8 cellular contexts compared by ENCODE assay signal in the genomic region with DNA sequence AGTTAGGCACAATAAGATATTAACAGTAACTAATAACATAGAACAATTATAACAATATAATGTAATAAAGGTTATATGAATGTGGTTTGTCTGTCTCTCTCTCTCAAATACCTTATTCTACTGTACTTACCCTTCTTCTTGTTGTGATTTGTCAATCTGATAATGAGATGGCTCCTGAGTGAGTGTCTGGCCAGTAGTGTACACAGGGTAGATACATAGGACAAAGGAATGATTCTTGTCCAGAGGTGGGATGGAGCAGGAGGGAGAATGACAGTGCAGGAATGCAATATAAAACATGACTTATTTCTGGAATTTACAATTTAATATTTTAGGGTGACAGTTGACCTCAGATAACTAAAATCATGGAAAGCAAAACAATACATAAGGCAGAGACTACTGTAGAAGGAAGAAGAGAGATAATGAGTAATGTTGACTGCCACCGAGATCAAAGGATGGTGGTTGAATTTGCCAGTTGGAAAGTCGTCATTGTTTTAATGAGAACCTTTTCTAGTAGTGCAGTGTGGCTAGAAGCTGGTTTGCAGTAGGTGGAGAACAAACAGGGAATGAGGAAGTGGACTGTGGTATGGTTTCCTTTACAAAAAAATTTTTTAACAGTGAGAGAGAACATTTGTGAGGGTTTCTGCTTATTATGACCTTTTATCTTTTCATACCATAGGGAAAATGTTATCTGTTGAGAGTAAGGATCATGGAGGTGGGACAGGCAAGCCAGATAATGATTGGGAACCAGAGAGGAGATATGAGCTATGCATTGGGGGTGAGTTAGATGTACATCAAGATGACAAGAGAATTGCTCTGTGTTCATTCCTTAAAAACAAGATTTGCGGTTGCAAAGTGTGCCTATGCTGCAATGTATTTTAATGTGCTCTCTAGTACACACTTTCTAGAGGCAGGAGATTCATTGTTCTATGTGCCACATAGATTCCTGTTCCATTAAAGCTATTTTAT.
DNase-seq lines count a peak whose midpoint lies in the region; ATAC-seq, FAIRE-seq and TF ChIP-seq lines count a peak whose summit lies in the region.
"Had no signal": no experiment of that assay in that cellular context is flagged by ENCODE, and none has a peak within 500 bp of the region (broad histone marks: within the 10 kb centered on the region; RNA-seq: fewer than 3 reads in every experiment).

No MANE protein-coding gene starts in this region.

- H3K56ac ChIP-seq in H9 (ENCODE audit: insufficient read length, low read depth, low read length), result no peak overlapping the region

- no peak overlapping the region for H2BK20ac ChIP-seq in H9 (ENCODE audit: low read depth, low read length, poor library complexity, severe bottlenecking)

- H3K4me1 Mint-ChIP-seq in CD4-positive, alpha-beta memory T cell, result peaks cover 9 to 13% (median 11%) of the 10 kb centered on the region in 4 donors
- no peaks in the 10 kb centered on the region for H3K4me1 Mint-ChIP-seq in H9

- H3T11ph ChIP-seq in H9 (ENCODE audit: low read length), result no peak overlapping the region

- no peak overlapping the region for H3K27ac ChIP-seq in CD4-positive, alpha-beta memory T cell (ENCODE audit: low read depth, low read length)
- peak overlapping the region; percentile 63 for H3K27ac ChIP-seq in SJSA1
- peak overlapping the region; percentile 16 for H3K27ac ChIP-seq in epithelial cell of prostate
- H3K27ac ChIP-seq in H9 (ENCODE audit: insufficient read length, low read depth, low read length), result no peak overlapping the region

- H3K4me1 ChIP-seq in CD4-positive, alpha-beta memory T cell (ENCODE audit: insufficient read depth, low read length), result peaks cover 16% of the 10 kb centered on the region
- H3K4me1 ChIP-seq in SJSA1 (replicated peaks) (peaks cover 10% of the 10 kb centered on the region), H9 (ENCODE audit: insufficient read depth, low read length) (no peaks in the 10 kb centered on the region)

- H3K36me3 ChIP-seq in CD4-positive, alpha-beta memory T cell (ENCODE audit: insufficient read depth, low read length), result no peaks in the 10 kb centered on the region
- H3K36me3 ChIP-seq in SJSA1, result no peaks in the 10 kb centered on the region

- no peak overlapping the region for H3K9ac ChIP-seq in H9 (ENCODE audit: extremely low read depth, insufficient read length, low read length)

- peak overlapping the region in 3 of 8 donors; percentile 4 to 20 (median 9) for H3K4me3 Mint-ChIP-seq in CD4-positive, alpha-beta memory T cell
- no peak overlapping the region for H3K4me3 Mint-ChIP-seq in H9

- no peak overlapping the region for H2BK5ac ChIP-seq in H9 (ENCODE audit: insufficient read length, low read length)

- no peak overlapping the region for H4K91ac ChIP-seq in H9 (ENCODE audit: insufficient read length, low read depth, low read length)

- no peak overlapping the region for H2AK5ac ChIP-seq in H9 (ENCODE audit: insufficient read length, low read length)

- no peak overlapping the region for H2AFZ ChIP-seq in H9 (ENCODE audit: low read length)

- WGBS in H9 (ENCODE audit: extremely low coverage, insufficient read length, low lambda C conversion rate), result no CpG with 5 or more reads among the region's 3 CpGs

- no peak overlapping the region for H3K23ac ChIP-seq in H9 (ENCODE audit: insufficient read length, low read depth, low read length)

- no peaks in the 10 kb centered on the region for H3K9me3 ChIP-seq in CD4-positive, alpha-beta memory T cell (ENCODE audit: control insufficient read depth in 1 of 2, low read length in 2 of 2)
- no peaks in the 10 kb centered on the region for H3K9me3 ChIP-seq in SJSA1 (replicated peaks)
- H3K9me3 ChIP-seq in H9 (ENCODE audit: control insufficient read depth, low read depth, low read length), result no peaks in the 10 kb centered on the region

- no peak for TF ChIP-seq CTCF in H9 (conservative IDR thresholded peaks at IDR 0.05)

- H3K4me3 ChIP-seq in CD4-positive, alpha-beta memory T cell (ENCODE audit: low read length in 2 of 2), result no peak overlapping the region
- H3K4me3 ChIP-seq in SJSA1, result no peak overlapping the region

- no peaks in the 10 kb centered on the region for H3K27me3 ChIP-seq in CD4-positive, alpha-beta memory T cell (ENCODE audit: insufficient read depth, low read length)
- H3K27me3 ChIP-seq in SJSA1 (replicated peaks), result no peaks in the 10 kb centered on the region
- no peaks in the 10 kb centered on the region for H3K27me3 ChIP-seq in H9 (ENCODE audit: insufficient read depth, low read length)

- no peak overlapping the region for H2BK15ac ChIP-seq in H9 (ENCODE audit: low read depth, low read length)

- no peak overlapping the region for H2BK12ac ChIP-seq in H9 (ENCODE audit: insufficient read length, low read depth, low read length)

- no peak overlapping the region for H4K5ac ChIP-seq in H9 (ENCODE audit: insufficient read length, low read depth, low read length)

- H3K27ac Mint-ChIP-seq in CD4-positive, alpha-beta memory T cell, result peak overlapping the region in 5 of 7 donors; percentile 3 to 78 (median 31)
- H3K27ac Mint-ChIP-seq in H9, result no peak overlapping the region

- POLR2A ChIA-PET in CD4-positive, alpha-beta memory T cell (lab: Charles Lee; ENCODE audit: partially characterized antibody), result no interaction called here

- H3K4ac ChIP-seq in H9 (ENCODE audit: low read depth, low read length), result no peak overlapping the region

- no peak overlapping the region for H2BK120ac ChIP-seq in H9 (ENCODE audit: low read depth, low read length, poor library complexity, severe bottlenecking)

- peak; percentile 74 for ATAC-seq in GM19351 (IDR thresholded peaks at IDR 0.05; ENCODE audit: unreplicated experiment)

- intact Hi-C loops in CD4-positive, alpha-beta memory T cell (cut with micrococcal nuclease), result no loop called here

- DNase-seq in CD4-positive, alpha-beta memory T cell, result peak; percentile 52 to 69 (median 60)
- DNase-seq in SJSA1 (ENCODE audit: low read depth in 1 of 2, low spot score in 2 of 2), result peak in 1 of 2 experiments; percentile 43
- peak; percentile 41 for DNase-seq in epithelial cell of prostate (ENCODE audit: low read depth, low spot score)
- no peak for DNase-seq in stimulated activated CD8-positive, alpha-beta memory T cell treated with anti-CD3 and anti-CD28 coated beads, Interleukin-4, amount 100 ng/mL, for 48 hours
- DNase-seq in H9, result no peak
- DNase-seq in RCC 7860 (ENCODE audit: low spot score), result no peak

- CTCF ChIA-PET in CD4-positive, alpha-beta memory T cell (lab: Charles Lee; ENCODE audit: partially characterized antibody), result no interaction called here

- FAIRE-seq in RCC 7860 (lab: Jason Lieb, UNC), result no peak
- FAIRE-seq: G401.6 had no signal

- no peak overlapping the region for H4K8ac ChIP-seq in H9 (replicated peaks; ENCODE audit: insufficient read length, low read depth, low read length)

- no peaks in the 10 kb centered on the region for H3K23me2 ChIP-seq in H9 (ENCODE audit: insufficient read length, low read depth, low read length, poor library complexity, severe bottlenecking)

- H3K79me1 ChIP-seq in H9 (ENCODE audit: insufficient read depth, low read depth, low read length, poor library complexity, severe bottlenecking), result no peaks in the 10 kb centered on the region

- H3K36me3 Mint-ChIP-seq in CD4-positive, alpha-beta memory T cell, result no peaks in the 10 kb centered on the region
- H3K36me3 Mint-ChIP-seq in H9 (ENCODE audit: insufficient read depth in 1 of 3, low read depth in 3 of 3), result no peaks in the 10 kb centered on the region

- no peaks in the 10 kb centered on the region for H3K27me3 Mint-ChIP-seq in CD4-positive, alpha-beta memory T cell
- no peaks in the 10 kb centered on the region for H3K27me3 Mint-ChIP-seq in H9 (ENCODE audit: low read depth)

- no peaks in the 10 kb centered on the region for H3K9me3 Mint-ChIP-seq in CD4-positive, alpha-beta memory T cell
- no peaks in the 10 kb centered on the region for H3K9me3 Mint-ChIP-seq in H9

- H3K18ac ChIP-seq in H9 (ENCODE audit: insufficient read length, low read depth, low read length), result no peak overlapping the region

- H3K4me2 ChIP-seq in H9 (ENCODE audit: insufficient read depth, insufficient read length, low read length), result no peak overlapping the region

- H3K79me2 ChIP-seq in H9 (ENCODE audit: insufficient read depth, low read length), result no peaks in the 10 kb centered on the region

- H3K14ac ChIP-seq in H9 (ENCODE audit: insufficient read depth, low read length), result no peak overlapping the region

- no peaks in the 10 kb centered on the region for H4K20me1 ChIP-seq in H9 (ENCODE audit: control insufficient read depth, insufficient read depth, insufficient read length)

Comparison
In these comparisons a context has a peak if more than half of its experiments do, and no peak if none do; other contexts are left out.
1. DNase-seq: peak in CD4-positive, alpha-beta memory T cell (5 of 5) and epithelial cell of prostate (single experiment); none in stimulated activated CD8-positive, alpha-beta memory T cell treated with anti-CD3 and anti-CD28 coated beads, Interleukin-4, amount 100 ng/mL, for 48 hours (single experiment), H9 (single experiment) and RCC 7860 (single experiment).
2. H3K27ac ChIP-seq: peak in SJSA1 (single experiment) and epithelial cell of prostate (single experiment); none in CD4-positive, alpha-beta memory T cell (single experiment) and H9 (single experiment).
3. H3K27ac Mint-ChIP-seq: peak in CD4-positive, alpha-beta memory T cell (5 of 7); none in H9 (0 of 3).